Comparison of ENCODE assay signal across 13 cellular contexts in the genomic region with DNA sequence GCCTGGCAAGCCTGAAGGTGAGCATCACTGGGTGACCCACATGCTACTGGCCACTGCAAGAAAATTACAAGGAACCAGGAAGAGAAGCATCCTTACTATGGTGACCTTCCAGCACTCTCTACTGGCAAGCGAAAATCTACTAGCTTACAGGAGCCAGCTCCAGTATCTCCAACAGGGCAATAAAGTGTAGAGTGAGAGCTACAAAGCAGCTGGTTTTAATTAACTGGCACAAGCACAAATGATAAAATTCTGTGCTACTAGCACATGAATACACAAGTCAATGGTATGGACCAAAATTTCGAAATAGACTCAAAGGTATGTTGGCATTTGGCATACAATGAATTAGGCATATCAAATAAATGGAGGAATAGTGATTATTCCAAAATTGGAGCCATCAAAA.
"Had no signal": no experiment of that assay in that cellular context is flagged by ENCODE, and none has a peak within 500 bp of the region (broad histone marks: within the 10 kb centered on the region; RNA-seq: fewer than 3 reads in every experiment).

No MANE protein-coding gene starts in this region.

- H3K79me2 ChIP-seq: parathyroid adenoma had no signal

- FAIRE-seq: keratinocyte had no signal

- H3K9ac ChIP-seq: parathyroid adenoma had no signal

- H3K4me1 ChIP-seq: colonic mucosa, esophagus squamous epithelium, parathyroid adenoma, upper lobe of right lung had no signal

- H3K9me3 ChIP-seq: colonic mucosa, esophagus squamous epithelium, upper lobe of right lung had no signal

- H3K36me3 ChIP-seq: colonic mucosa, esophagus squamous epithelium, upper lobe of right lung had no signal

- DNase-seq: activated CD4-positive, alpha-beta T cell treated with anti-CD3 and anti-CD28 coated beads for 48 hours; activated CD8-positive, alpha-beta memory T cell treated with anti-CD3 and anti-CD28 coated beads, Interleukin-2, amount 50 U/mL, for 48 hours; activated CD8-positive, alpha-beta T cell treated with anti-CD3 and anti-CD28 coated beads, Interleukin-2, amount 10 ng/mL, durations not matched to agents 7 days and 5 days; activated naive CD4-positive, alpha-beta T cell treated with anti-CD3 and anti-CD28 coated beads for 36 hours; colonic mucosa; esophagus squamous epithelium; head of caudate nucleus; retina; stimulated activated CD4-positive, alpha-beta T cell treated with anti-CD3 and anti-CD28 coated beads, Interleukin-15, amount 100 ng/mL, for 24 hours; stimulated activated CD4-positive, alpha-beta T cell treated with anti-CD3 and anti-CD28 coated beads, Interleukin-4, amount 100 ng/mL, for 24 hours; upper lobe of right lung had no signal

- H3K27me3 ChIP-seq: colonic mucosa, esophagus squamous epithelium, upper lobe of right lung had no signal

- H2AFZ ChIP-seq: parathyroid adenoma had no signal

- H3K4me3 ChIP-seq: colonic mucosa, esophagus squamous epithelium, upper lobe of right lung had no signal

- H3K27ac ChIP-seq: colonic mucosa, esophagus squamous epithelium, parathyroid adenoma, upper lobe of right lung had no signal
